In genomic region chr11:65539401-65540289, GRCh38 we compare ENCODE assay signal across 7 cellular contexts. TPM values are rescaled to one million over a fixed set of nuclear protein-coding genes. Genes with fewer than 3 reads are reported as not detected.
DNase-seq lines count a peak whose midpoint lies in the region; ATAC-seq, FAIRE-seq and TF ChIP-seq lines count a peak whose summit lies in the region.
"Had no signal": no experiment of that assay in that cellular context is flagged by ENCODE, and none has a peak within 500 bp of the region (broad histone marks: within the 10 kb centered on the region; RNA-seq: fewer than 3 reads in every experiment).

No MANE protein-coding gene starts in this region.

- H3K27ac ChIP-seq in pancreas, result peak overlapping the region; percentile 77 to 87 (median 80)

- FAIRE-seq in pancreas (lab: Jason Lieb, UNC), result no peak
- FAIRE-seq: endometrium had no signal

- peaks cover 5 to 11% (median 7%) of the 10 kb centered on the region in 3 donors for H3K4me1 ChIP-seq in pancreas

- TF ChIP-seq CTCF in pancreas (IDR thresholded peaks at IDR 0.05), result peak in 2 of 4 donors; percentile 22 to 36

- intact Hi-C loops in pancreas (cut with DNase I), result loop anchor here in 2 of 3 donors (10.0 kb wide), 2 partner anchors 45 to 325 kb away; no protein-coding TSS in a partner anchor

- peak; percentile 66 for ATAC-seq in GM19351 (IDR thresholded peaks at IDR 0.05; ENCODE audit: unreplicated experiment)
- ATAC-seq in HG03520 (IDR thresholded peaks at IDR 0.05; ENCODE audit: unreplicated experiment), result peak; percentile 41
- peak; percentile 58 to 78 (median 70) for ATAC-seq in pancreas

- H3K9me3 ChIP-seq in pancreas, result no peaks in the 10 kb centered on the region

- peak overlapping the region; percentile 39 to 66 (median 47) for H3K4me3 ChIP-seq in pancreas

- H3K27me3 ChIP-seq in pancreas, result no peaks in the 10 kb centered on the region

- peak; percentile 55 for DNase-seq in cerebellum (ENCODE audit: low spot score)
- peak; percentile 83 to 95 (median 87) for DNase-seq in pancreas
- no peak for DNase-seq in NCI-H2227 treated with DMSO at 0.1 percent for 48 hours (lab: John Stamatoyannopoulos, UW)
- DNase-seq in kidney glomerular epithelial cell (lab: John Stamatoyannopoulos, UW), result no peak

- 31 to 33% methylated on average over 79 to 90 of the region's 90 CpGs for WGBS in pancreas, 2 donors

- peaks cover 0 to 9% (median 0%) of the 10 kb centered on the region in 3 donors for H3K36me3 ChIP-seq in pancreas

RNA-seq across cellular contexts. Expression of gene SCYL1, which starts 14.8 kb away (rescaled TPM):
- total RNA-seq in cerebellum (30.7 TPM), pancreas (10 to 100 TPM; 40.1 to 49.4 (median 41.2) TPM)
- polyA plus RNA-seq in pancreas, result 10 to 100 TPM; 68.9 to 83.9 TPM

RNA-seq across cellular contexts. Expression of gene LTBP3, which starts 18.5 kb away (rescaled TPM):
- total RNA-seq in cerebellum (27.9 TPM), pancreas (100 to 1,000 TPM in 1 of 6 donors, 10 to 100 TPM in 5; 44.7 to 119 (median 63.4) TPM)
- polyA plus RNA-seq in pancreas, result 100 to 1,000 TPM; 118 to 151 TPM

RNA-seq across cellular contexts. Expression of gene ZNRD2, which starts 30.6 kb away (rescaled TPM):
- total RNA-seq in cerebellum (14.3 TPM), pancreas (10 to 100 TPM; 17.8 to 29.1 (median 20.1) TPM)
- polyA plus RNA-seq in pancreas, result 10 to 100 TPM; 32.5 to 34.8 TPM

RNA-seq across cellular contexts. Expression of gene FAM89B, which starts 32.7 kb away (rescaled TPM):
- total RNA-seq in cerebellum (24.7 TPM), pancreas (10 to 100 TPM; 22.7 to 45.9 (median 28.6) TPM)
- 10 to 100 TPM; 37.3 to 49.1 TPM for polyA plus RNA-seq in pancreas

RNA-seq across cellular contexts. Expression of gene EHBP1L1, which starts 36.2 kb away (rescaled TPM):
- total RNA-seq in cerebellum (11.4 TPM), pancreas (10 to 100 TPM in 4 of 6 donors, 1 to 10 TPM in 2; 6.5 to 26.2 (median 11.2) TPM)
- 10 to 100 TPM; 25.0 to 34.2 TPM for polyA plus RNA-seq in pancreas

Comparison
In these comparisons a context has a peak if more than half of its experiments do, and no peak if none do; other contexts are left out.
1. DNase-seq: peak in cerebellum (single experiment) and pancreas (6 of 6); none in NCI-H2227 treated with DMSO at 0.1 percent for 48 hours (single experiment) and kidney glomerular epithelial cell (single experiment).
2. Peak in every context shown above with its lines, with median percentiles within 50 percentile points of each other: ATAC-seq.